In the genomic region with DNA sequence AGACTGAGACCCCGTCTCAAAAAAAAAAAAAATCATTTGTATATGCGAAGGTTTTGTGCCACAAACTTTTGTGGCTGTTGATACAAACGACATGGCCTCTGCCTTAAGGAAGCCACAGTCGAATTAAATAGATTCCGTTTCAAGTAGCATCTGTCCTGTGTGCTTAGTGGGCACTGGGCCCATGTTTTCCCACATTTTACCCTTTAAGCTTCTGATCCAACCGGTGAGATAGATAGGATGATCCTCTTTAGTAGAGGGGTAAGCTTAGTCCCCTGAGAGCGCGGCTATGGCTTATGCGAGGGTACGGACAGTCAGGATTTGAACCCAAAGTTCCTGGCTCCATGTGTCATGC, we compare ENCODE assay signal across 1 cellular context.
TF ChIP-seq lines count a peak whose summit lies in the region.

No MANE protein-coding gene starts in this region.

TF ChIP-seq in SK-N-SH, 30 proteins besides CTCF, POLR2A, EP300 and RAD21:
- TF ChIP-seq, protein P1, sequence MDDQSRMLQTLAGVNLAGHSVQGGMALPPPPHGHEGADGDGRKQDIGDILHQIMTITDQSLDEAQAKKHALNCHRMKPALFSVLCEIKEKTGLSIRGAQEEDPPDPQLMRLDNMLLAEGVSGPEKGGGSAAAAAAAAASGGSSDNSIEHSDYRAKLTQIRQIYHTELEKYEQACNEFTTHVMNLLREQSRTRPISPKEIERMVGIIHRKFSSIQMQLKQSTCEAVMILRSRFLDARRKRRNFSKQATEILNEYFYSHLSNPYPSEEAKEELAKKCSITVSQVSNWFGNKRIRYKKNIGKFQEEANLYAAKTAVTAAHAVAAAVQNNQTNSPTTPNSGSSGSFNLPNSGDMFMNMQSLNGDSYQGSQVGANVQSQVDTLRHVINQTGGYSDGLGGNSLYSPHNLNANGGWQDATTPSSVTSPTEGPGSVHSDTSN (IDR thresholded peaks at IDR 0.05): no peak
- TF ChIP-seq ELF1 (IDR thresholded peaks at IDR 0.05): no peak
- TF ChIP-seq, protein P2, sequence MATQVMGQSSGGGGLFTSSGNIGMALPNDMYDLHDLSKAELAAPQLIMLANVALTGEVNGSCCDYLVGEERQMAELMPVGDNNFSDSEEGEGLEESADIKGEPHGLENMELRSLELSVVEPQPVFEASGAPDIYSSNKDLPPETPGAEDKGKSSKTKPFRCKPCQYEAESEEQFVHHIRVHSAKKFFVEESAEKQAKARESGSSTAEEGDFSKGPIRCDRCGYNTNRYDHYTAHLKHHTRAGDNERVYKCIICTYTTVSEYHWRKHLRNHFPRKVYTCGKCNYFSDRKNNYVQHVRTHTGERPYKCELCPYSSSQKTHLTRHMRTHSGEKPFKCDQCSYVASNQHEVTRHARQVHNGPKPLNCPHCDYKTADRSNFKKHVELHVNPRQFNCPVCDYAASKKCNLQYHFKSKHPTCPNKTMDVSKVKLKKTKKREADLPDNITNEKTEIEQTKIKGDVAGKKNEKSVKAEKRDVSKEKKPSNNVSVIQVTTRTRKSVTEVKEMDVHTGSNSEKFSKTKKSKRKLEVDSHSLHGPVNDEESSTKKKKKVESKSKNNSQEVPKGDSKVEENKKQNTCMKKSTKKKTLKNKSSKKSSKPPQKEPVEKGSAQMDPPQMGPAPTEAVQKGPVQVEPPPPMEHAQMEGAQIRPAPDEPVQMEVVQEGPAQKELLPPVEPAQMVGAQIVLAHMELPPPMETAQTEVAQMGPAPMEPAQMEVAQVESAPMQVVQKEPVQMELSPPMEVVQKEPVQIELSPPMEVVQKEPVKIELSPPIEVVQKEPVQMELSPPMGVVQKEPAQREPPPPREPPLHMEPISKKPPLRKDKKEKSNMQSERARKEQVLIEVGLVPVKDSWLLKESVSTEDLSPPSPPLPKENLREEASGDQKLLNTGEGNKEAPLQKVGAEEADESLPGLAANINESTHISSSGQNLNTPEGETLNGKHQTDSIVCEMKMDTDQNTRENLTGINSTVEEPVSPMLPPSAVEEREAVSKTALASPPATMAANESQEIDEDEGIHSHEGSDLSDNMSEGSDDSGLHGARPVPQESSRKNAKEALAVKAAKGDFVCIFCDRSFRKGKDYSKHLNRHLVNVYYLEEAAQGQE (IDR thresholded peaks at IDR 0.05; ENCODE audit: low read depth, low read length): no peak
- no peak for TF ChIP-seq EZH2phosphoT487 (IDR thresholded peaks at IDR 0.05; ENCODE audit: borderline replicate concordance, low read depth)
- TF ChIP-seq, protein P3, sequence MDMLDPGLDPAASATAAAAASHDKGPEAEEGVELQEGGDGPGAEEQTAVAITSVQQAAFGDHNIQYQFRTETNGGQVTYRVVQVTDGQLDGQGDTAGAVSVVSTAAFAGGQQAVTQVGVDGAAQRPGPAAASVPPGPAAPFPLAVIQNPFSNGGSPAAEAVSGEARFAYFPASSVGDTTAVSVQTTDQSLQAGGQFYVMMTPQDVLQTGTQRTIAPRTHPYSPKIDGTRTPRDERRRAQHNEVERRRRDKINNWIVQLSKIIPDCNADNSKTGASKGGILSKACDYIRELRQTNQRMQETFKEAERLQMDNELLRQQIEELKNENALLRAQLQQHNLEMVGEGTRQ (IDR thresholded peaks at IDR 0.05; ENCODE audit: borderline replicate concordance, low read depth, low read length): no peak
- TF ChIP-seq, protein P4, sequence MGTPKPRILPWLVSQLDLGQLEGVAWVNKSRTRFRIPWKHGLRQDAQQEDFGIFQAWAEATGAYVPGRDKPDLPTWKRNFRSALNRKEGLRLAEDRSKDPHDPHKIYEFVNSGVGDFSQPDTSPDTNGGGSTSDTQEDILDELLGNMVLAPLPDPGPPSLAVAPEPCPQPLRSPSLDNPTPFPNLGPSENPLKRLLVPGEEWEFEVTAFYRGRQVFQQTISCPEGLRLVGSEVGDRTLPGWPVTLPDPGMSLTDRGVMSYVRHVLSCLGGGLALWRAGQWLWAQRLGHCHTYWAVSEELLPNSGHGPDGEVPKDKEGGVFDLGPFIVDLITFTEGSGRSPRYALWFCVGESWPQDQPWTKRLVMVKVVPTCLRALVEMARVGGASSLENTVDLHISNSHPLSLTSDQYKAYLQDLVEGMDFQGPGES (IDR thresholded peaks at IDR 0.05; ENCODE audit: low read depth, low read length): no peak
- TF ChIP-seq MEF2A (IDR thresholded peaks at IDR 0.05; ENCODE audit: borderline replicate concordance, low read depth): no peak
- TF ChIP-seq TCF12 (IDR thresholded peaks at IDR 0.05): no peak
- no peak for TF ChIP-seq TEAD4 (IDR thresholded peaks at IDR 0.05; ENCODE audit: borderline replicate concordance, insufficient read depth)
- TF ChIP-seq RCOR1 (IDR thresholded peaks at IDR 0.05; ENCODE audit: low read length): no peak
- no peak for TF ChIP-seq FOXM1 (IDR thresholded peaks at IDR 0.05; ENCODE audit: low read depth)
- no peak for TF ChIP-seq SMC3 (IDR thresholded peaks at IDR 0.05; ENCODE audit: low read depth, low read length)
